1 cellular context compared by ENCODE assay signal in genomic region chr3:118485693-118486092, GRCh38.
TF ChIP-seq lines count a peak whose summit lies in the region.

No MANE protein-coding gene starts in this region.

TF ChIP-seq in GM12878, 131 proteins besides CTCF, POLR2A, EP300 and RAD21 (continued from another document):
- TF ChIP-seq, protein P1, sequence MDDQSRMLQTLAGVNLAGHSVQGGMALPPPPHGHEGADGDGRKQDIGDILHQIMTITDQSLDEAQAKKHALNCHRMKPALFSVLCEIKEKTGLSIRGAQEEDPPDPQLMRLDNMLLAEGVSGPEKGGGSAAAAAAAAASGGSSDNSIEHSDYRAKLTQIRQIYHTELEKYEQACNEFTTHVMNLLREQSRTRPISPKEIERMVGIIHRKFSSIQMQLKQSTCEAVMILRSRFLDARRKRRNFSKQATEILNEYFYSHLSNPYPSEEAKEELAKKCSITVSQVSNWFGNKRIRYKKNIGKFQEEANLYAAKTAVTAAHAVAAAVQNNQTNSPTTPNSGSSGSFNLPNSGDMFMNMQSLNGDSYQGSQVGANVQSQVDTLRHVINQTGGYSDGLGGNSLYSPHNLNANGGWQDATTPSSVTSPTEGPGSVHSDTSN (IDR thresholded peaks at IDR 0.05; ENCODE audit: insufficient replicate concordance, low read depth, low read length) = peak; percentile 62
- TF ChIP-seq PAX5 (IDR thresholded peaks at IDR 0.05; ENCODE audit: borderline replicate concordance, low read depth, low read length) = 0 out of 2 replicates have a peak, but pooled peaks have one; percentile 15
- no peak for TF ChIP-seq TBL1XR1 (IDR thresholded peaks at IDR 0.05; ENCODE audit: low read depth, low read length)
- TF ChIP-seq GABPA (IDR thresholded peaks at IDR 0.05; ENCODE audit: low read depth) = no peak
- no peak for TF ChIP-seq CBFB (IDR thresholded peaks at IDR 0.05; ENCODE audit: low read depth)
- TF ChIP-seq RBBP5 (conservative IDR thresholded peaks at IDR 0.05) = no peak
- TF ChIP-seq ATF2 (IDR thresholded peaks at IDR 0.05; ENCODE audit: low read length) = no peak
- TF ChIP-seq CREM (IDR thresholded peaks at IDR 0.05; ENCODE audit: low read depth) = peak; percentile 31; the same call in 1 of the 2 replicates
- peak; percentile 61; the same call in 1 of the 2 replicates for TF ChIP-seq IKZF1 (conservative IDR thresholded peaks at IDR 0.05)
- TF ChIP-seq ESRRA (IDR thresholded peaks at IDR 0.05; ENCODE audit: low read length) = no peak
- TF ChIP-seq IKZF2 (IDR thresholded peaks at IDR 0.05) = peak; percentile 75
- no peak for TF ChIP-seq MYC (IDR thresholded peaks at IDR 0.05; ENCODE audit: insufficient read depth, insufficient read length, insufficient replicate concordance, low read length, severe bottlenecking)
TF ChIP-seq in GM12878: peak in this region for 19.
